In the genomic region with DNA sequence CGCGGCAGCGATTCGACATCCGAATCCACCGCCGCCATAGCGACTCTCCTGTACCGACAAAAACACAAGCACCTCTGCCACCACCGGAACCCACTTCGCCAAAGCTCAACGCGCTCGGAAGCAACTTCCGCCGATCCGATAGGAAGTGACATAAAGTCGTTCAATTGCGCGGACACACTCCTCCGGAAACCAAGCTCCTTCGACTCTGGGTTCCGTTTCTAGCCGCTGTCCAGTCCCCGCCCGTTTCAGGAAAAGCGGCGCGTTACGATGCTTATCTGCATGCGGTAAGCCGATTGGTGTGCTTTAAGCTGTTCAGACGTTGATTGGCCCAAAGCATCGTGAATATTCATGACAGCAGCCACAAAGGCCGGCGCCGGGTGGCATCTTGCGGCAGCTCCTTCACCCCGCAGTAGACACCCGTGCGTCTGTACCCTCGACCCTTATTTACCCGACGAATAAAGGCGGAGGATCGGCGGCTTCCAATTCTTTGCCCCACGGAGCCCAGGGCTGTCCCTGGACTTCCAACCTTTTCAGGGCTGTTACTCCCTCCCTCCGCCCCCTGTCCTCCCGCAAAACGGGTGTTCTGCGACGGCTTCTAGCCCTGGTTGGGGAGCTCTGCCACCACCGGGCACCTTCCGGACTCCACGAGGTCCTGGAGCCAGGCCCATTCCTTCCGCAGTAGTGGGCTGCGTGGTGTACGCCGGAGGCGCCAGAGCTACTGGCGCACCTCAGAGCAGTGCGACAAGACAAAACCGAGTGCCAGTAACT, we compare ENCODE assay signal across 1 cellular context.
TF ChIP-seq lines count a peak whose summit lies in the region.

A gene with protein sequence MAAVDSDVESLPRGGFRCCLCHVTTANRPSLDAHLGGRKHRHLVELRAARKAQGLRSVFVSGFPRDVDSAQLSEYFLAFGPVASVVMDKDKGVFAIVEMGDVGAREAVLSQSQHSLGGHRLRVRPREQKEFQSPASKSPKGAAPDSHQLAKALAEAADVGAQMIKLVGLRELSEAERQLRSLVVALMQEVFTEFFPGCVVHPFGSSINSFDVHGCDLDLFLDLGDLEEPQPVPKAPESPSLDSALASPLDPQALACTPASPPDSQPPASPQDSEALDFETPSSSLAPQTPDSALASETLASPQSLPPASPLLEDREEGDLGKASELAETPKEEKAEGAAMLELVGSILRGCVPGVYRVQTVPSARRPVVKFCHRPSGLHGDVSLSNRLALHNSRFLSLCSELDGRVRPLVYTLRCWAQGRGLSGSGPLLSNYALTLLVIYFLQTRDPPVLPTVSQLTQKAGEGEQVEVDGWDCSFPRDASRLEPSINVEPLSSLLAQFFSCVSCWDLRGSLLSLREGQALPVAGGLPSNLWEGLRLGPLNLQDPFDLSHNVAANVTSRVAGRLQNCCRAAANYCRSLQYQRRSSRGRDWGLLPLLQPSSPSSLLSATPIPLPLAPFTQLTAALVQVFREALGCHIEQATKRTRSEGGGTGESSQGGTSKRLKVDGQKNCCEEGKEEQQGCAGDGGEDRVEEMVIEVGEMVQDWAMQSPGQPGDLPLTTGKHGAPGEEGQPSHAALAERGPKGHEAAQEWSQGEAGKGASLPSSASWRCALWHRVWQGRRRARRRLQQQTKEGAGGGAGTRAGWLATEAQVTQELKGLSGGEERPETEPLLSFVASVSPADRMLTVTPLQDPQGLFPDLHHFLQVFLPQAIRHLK (minus strand): TSS at position 76 of the 768 bp plus-strand sequence. CDS start 38 bp downstream, at position 38.

TF ChIP-seq in HepG2, 621 proteins besides CTCF, POLR2A, EP300 and RAD21 (continued from another document and continues in another):
- TF ChIP-seq, protein P1, sequence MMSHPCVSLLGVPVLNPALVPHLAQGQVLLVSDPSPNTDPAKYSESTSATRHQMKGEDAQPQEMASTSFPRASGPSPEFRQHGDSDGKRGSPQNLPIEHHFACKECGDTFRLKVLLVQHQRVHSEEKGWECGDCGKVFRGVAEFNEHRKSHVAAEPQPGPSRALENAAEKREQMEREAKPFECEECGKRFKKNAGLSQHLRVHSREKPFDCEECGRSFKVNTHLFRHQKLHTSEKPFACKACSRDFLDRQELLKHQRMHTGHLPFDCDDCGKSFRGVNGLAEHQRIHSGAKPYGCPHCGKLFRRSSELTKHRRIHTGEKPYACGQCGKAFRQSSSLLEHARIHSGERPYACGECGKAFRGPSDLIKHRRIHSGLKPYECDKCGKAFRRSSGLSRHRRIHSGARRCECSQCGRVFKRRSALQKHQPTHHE (CRISPR knock-in tag; IDR thresholded peaks at IDR 0.05; ENCODE audit: borderline replicate concordance): no peak; the same call in 1 of the 2 replicates
- TF ChIP-seq SRSF4 (IDR thresholded peaks at IDR 0.05; ENCODE audit: low read depth, low read length, poor library complexity, severe bottlenecking): no peak
- peak; percentile 71; the same call in 1 of the 2 replicates for TF ChIP-seq SRF (IDR thresholded peaks at IDR 0.05; ENCODE audit: low read depth, low read length)
- peak; percentile 93 for TF ChIP-seq ZNF792 (CRISPR knock-in tag; IDR thresholded peaks at IDR 0.05)
- 0 out of 2 replicates have a peak, but pooled peaks have one; percentile 61 for TF ChIP-seq ZKSCAN1 (IDR thresholded peaks at IDR 0.05; ENCODE audit: low read length)
- TF ChIP-seq, protein P2, sequence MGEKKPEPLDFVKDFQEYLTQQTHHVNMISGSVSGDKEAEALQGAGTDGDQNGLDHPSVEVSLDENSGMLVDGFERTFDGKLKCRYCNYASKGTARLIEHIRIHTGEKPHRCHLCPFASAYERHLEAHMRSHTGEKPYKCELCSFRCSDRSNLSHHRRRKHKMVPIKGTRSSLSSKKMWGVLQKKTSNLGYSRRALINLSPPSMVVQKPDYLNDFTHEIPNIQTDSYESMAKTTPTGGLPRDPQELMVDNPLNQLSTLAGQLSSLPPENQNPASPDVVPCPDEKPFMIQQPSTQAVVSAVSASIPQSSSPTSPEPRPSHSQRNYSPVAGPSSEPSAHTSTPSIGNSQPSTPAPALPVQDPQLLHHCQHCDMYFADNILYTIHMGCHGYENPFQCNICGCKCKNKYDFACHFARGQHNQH (CRISPR knock-in tag; IDR thresholded peaks at IDR 0.05): peak; percentile 90
- TF ChIP-seq TCF7L2 (IDR thresholded peaks at IDR 0.05; ENCODE audit: low read depth, low read length): no peak
- TF ChIP-seq RFXAP (CRISPR knock-in tag; IDR thresholded peaks at IDR 0.05; ENCODE audit: borderline replicate concordance): peak; percentile 94
- TF ChIP-seq, protein P3, sequence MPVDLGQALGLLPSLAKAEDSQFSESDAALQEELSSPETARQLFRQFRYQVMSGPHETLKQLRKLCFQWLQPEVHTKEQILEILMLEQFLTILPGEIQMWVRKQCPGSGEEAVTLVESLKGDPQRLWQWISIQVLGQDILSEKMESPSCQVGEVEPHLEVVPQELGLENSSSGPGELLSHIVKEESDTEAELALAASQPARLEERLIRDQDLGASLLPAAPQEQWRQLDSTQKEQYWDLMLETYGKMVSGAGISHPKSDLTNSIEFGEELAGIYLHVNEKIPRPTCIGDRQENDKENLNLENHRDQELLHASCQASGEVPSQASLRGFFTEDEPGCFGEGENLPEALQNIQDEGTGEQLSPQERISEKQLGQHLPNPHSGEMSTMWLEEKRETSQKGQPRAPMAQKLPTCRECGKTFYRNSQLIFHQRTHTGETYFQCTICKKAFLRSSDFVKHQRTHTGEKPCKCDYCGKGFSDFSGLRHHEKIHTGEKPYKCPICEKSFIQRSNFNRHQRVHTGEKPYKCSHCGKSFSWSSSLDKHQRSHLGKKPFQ (CRISPR knock-in tag; IDR thresholded peaks at IDR 0.05; ENCODE audit: insufficient replicate concordance): no peak
- TF ChIP-seq, protein P4, sequence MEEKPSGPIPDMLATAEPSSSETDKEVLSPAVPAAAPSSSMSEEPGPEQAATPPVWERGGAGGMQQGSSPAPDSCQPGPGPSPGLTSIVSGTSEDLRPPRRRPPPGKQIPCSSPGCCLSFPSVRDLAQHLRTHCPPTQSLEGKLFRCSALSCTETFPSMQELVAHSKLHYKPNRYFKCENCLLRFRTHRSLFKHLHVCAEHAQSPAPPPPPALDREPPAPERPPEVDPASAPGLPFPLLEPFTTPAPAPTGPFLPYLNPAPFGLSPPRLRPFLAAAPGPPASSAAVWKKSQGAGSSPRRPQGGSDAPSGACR (CRISPR knock-in tag; IDR thresholded peaks at IDR 0.05): peak; percentile 65; the same call in 1 of the 2 replicates
- no peak for TF ChIP-seq PRPF4 (IDR thresholded peaks at IDR 0.05; ENCODE audit: low read depth, low read length, poor library complexity, severe bottlenecking)
- TF ChIP-seq, protein P5, sequence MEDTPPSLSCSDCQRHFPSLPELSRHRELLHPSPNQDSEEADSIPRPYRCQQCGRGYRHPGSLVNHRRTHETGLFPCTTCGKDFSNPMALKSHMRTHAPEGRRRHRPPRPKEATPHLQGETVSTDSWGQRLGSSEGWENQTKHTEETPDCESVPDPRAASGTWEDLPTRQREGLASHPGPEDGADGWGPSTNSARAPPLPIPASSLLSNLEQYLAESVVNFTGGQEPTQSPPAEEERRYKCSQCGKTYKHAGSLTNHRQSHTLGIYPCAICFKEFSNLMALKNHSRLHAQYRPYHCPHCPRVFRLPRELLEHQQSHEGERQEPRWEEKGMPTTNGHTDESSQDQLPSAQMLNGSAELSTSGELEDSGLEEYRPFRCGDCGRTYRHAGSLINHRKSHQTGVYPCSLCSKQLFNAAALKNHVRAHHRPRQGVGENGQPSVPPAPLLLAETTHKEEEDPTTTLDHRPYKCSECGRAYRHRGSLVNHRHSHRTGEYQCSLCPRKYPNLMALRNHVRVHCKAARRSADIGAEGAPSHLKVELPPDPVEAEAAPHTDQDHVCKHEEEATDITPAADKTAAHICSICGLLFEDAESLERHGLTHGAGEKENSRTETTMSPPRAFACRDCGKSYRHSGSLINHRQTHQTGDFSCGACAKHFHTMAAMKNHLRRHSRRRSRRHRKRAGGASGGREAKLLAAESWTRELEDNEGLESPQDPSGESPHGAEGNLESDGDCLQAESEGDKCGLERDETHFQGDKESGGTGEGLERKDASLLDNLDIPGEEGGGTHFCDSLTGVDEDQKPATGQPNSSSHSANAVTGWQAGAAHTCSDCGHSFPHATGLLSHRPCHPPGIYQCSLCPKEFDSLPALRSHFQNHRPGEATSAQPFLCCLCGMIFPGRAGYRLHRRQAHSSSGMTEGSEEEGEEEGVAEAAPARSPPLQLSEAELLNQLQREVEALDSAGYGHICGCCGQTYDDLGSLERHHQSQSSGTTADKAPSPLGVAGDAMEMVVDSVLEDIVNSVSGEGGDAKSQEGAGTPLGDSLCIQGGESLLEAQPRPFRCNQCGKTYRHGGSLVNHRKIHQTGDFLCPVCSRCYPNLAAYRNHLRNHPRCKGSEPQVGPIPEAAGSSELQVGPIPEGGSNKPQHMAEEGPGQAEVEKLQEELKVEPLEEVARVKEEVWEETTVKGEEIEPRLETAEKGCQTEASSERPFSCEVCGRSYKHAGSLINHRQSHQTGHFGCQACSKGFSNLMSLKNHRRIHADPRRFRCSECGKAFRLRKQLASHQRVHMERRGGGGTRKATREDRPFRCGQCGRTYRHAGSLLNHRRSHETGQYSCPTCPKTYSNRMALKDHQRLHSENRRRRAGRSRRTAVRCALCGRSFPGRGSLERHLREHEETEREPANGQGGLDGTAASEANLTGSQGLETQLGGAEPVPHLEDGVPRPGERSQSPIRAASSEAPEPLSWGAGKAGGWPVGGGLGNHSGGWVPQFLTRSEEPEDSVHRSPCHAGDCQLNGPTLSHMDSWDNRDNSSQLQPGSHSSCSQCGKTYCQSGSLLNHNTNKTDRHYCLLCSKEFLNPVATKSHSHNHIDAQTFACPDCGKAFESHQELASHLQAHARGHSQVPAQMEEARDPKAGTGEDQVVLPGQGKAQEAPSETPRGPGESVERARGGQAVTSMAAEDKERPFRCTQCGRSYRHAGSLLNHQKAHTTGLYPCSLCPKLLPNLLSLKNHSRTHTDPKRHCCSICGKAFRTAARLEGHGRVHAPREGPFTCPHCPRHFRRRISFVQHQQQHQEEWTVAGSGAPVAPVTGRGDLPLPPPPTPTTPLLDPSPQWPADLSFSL (CRISPR knock-in tag; IDR thresholded peaks at IDR 0.05): no peak
- peak; percentile 45; the same call in 1 of the 2 replicates for TF ChIP-seq SIX4 (CRISPR knock-in tag; IDR thresholded peaks at IDR 0.05)
- TF ChIP-seq PPARG (CRISPR knock-in tag; conservative IDR thresholded peaks at IDR 0.05): peak; percentile 69
- peak; percentile 83 for TF ChIP-seq ARID2 (CRISPR knock-in tag; IDR thresholded peaks at IDR 0.05; ENCODE audit: borderline replicate concordance)
- no peak for TF ChIP-seq ZSCAN20 (CRISPR knock-in tag; IDR thresholded peaks at IDR 0.05; ENCODE audit: borderline replicate concordance)
- peak; percentile 91 for TF ChIP-seq SP4 (CRISPR knock-in tag; IDR thresholded peaks at IDR 0.05)
- TF ChIP-seq RFX3 (CRISPR knock-in tag; IDR thresholded peaks at IDR 0.05): no peak
- peak; percentile 94 for TF ChIP-seq MIER3 (CRISPR knock-in tag; IDR thresholded peaks at IDR 0.05; ENCODE audit: borderline replicate concordance)
- peak; percentile 96; the same call in 1 of the 2 replicates for TF ChIP-seq KDM5A (IDR thresholded peaks at IDR 0.05; ENCODE audit: borderline replicate concordance, low read length)
- TF ChIP-seq, protein P6, sequence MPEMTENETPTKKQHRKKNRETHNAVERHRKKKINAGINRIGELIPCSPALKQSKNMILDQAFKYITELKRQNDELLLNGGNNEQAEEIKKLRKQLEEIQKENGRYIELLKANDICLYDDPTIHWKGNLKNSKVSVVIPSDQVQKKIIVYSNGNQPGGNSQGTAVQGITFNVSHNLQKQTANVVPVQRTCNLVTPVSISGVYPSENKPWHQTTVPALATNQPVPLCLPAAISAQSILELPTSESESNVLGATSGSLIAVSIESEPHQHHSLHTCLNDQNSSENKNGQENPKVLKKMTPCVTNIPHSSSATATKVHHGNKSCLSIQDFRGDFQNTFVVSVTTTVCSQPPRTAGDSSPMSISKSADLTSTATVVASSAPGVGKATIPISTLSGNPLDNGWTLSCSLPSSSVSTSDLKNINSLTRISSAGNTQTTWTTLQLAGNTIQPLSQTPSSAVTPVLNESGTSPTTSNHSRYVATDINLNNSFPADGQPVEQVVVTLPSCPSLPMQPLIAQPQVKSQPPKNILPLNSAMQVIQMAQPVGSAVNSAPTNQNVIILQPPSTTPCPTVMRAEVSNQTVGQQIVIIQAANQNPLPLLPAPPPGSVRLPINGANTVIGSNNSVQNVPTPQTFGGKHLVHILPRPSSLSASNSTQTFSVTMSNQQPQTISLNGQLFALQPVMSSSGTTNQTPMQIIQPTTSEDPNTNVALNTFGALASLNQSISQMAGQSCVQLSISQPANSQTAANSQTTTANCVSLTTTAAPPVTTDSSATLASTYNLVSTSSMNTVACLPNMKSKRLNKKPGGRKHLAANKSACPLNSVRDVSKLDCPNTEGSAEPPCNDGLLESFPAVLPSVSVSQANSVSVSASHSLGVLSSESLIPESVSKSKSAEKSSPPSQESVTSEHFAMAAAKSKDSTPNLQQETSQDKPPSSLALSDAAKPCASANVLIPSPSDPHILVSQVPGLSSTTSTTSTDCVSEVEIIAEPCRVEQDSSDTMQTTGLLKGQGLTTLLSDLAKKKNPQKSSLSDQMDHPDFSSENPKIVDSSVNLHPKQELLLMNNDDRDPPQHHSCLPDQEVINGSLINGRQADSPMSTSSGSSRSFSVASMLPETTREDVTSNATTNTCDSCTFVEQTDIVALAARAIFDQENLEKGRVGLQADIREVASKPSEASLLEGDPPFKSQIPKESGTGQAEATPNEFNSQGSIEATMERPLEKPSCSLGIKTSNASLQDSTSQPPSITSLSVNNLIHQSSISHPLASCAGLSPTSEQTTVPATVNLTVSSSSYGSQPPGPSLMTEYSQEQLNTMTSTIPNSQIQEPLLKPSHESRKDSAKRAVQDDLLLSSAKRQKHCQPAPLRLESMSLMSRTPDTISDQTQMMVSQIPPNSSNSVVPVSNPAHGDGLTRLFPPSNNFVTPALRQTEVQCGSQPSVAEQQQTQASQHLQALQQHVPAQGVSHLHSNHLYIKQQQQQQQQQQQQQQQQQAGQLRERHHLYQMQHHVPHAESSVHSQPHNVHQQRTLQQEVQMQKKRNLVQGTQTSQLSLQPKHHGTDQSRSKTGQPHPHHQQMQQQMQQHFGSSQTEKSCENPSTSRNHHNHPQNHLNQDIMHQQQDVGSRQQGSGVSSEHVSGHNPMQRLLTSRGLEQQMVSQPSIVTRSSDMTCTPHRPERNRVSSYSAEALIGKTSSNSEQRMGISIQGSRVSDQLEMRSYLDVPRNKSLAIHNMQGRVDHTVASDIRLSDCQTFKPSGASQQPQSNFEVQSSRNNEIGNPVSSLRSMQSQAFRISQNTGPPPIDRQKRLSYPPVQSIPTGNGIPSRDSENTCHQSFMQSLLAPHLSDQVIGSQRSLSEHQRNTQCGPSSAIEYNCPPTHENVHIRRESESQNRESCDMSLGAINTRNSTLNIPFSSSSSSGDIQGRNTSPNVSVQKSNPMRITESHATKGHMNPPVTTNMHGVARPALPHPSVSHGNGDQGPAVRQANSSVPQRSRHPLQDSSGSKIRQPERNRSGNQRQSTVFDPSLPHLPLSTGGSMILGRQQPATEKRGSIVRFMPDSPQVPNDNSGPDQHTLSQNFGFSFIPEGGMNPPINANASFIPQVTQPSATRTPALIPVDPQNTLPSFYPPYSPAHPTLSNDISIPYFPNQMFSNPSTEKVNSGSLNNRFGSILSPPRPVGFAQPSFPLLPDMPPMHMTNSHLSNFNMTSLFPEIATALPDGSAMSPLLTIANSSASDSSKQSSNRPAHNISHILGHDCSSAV (CRISPR knock-in tag; IDR thresholded peaks at IDR 0.05; ENCODE audit: borderline replicate concordance): no peak
- TF ChIP-seq TEAD2 (CRISPR knock-in tag; IDR thresholded peaks at IDR 0.05): no peak
- TF ChIP-seq ZNF556 (CRISPR knock-in tag; IDR thresholded peaks at IDR 0.05; ENCODE audit: borderline replicate concordance): peak; percentile 96; the same call in 1 of the 2 replicates
- TF ChIP-seq ZNF782 (CRISPR knock-in tag; IDR thresholded peaks at IDR 0.05; ENCODE audit: borderline replicate concordance): peak; percentile 72; the same call in 1 of the 2 replicates
